In the genomic region with DNA sequence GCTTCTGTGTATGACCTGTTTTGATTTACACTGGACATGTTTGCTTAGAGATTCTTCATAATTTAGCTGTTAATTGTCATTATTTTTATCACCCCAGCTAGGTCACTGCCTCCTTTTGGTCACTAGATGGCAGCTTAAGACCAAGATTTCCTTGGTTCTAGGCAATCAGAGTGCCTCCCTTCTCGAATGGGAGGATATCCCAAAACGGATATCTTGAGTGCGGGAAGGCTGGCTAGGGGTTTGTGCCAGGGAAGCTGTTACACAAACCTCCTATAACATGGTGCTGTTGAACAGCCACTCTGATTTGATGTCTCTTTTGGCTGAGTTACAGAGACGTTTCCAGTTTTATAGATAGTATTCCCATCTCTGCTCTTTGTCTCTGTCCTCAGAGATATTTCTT, we compare ENCODE assay signal across 8 cellular contexts.
A peak's percentile ranks its signal among the peaks of the same experiment; 100 is the strongest.
DNase-seq lines count a peak whose midpoint lies in the region; ATAC-seq and TF ChIP-seq lines count a peak whose summit lies in the region.

No MANE protein-coding gene starts in this region.

- ATAC-seq in GM18909 (IDR thresholded peaks at IDR 0.05; ENCODE audit: poor library complexity, unreplicated experiment) (peak; percentile 96), HG03039 (IDR thresholded peaks at IDR 0.05; ENCODE audit: unreplicated experiment) (peak; percentile 90)

- in situ Hi-C loops in transverse colon (cut with MboI; ENCODE audit: low pct_ligation_motif_present in 1 of 4, low pct_unique_long_range_greater_than_20kb in 1 of 4, low sequenced_read_pairs in 3 of 4) = no loop called here

- H3K4me3 ChIP-seq in ascending aorta = no peak overlapping the region
- H3K4me3 ChIP-seq in transverse colon = no peak overlapping the region

- WGBS in transverse colon (ENCODE audit: low coverage in 1 of 2), 2 donors = 5% methylated on average over 4 of the region's 4 CpGs; no CpG with 5 or more reads in 1 of the 2 donors

- no peak overlapping the region for H3K4me3 Mint-ChIP-seq in immature natural killer cell

- H3K9me3 ChIP-seq in ascending aorta = no peaks in the 10 kb centered on the region
- H3K9me3 ChIP-seq in transverse colon = no peaks in the 10 kb centered on the region

- intact Hi-C loops in ascending aorta (cut with DNase I) = no loop called here
- intact Hi-C loops in transverse colon (cut with DNase I; ENCODE audit: low total_unique reads) = no loop called here

- H3K4me1 ChIP-seq in ascending aorta (no peaks in the 10 kb centered on the region), transverse colon (peaks cover 0 to 7% (median 2%) of the 10 kb centered on the region in 4 donors)

- H3K27ac Mint-ChIP-seq in immature natural killer cell = no peak overlapping the region

- TF ChIP-seq CTCF in ascending aorta (IDR thresholded peaks at IDR 0.05) (peak in 2 of 3 experiments; percentile 13 to 24), transverse colon (IDR thresholded peaks at IDR 0.05) (peak; percentile 57 to 76 (median 68))

- H3K27me3 ChIP-seq in ascending aorta = no peaks in the 10 kb centered on the region
- no peaks in the 10 kb centered on the region for H3K27me3 ChIP-seq in transverse colon

- H3K36me3 ChIP-seq in ascending aorta = no peaks in the 10 kb centered on the region
- H3K36me3 ChIP-seq in transverse colon = no peaks in the 10 kb centered on the region

- TF ChIP-seq POLR2A in transverse colon (IDR thresholded peaks at IDR 0.05) = no peak

- H3K36me3 Mint-ChIP-seq in immature natural killer cell = no peaks in the 10 kb centered on the region

- peak; percentile 1 for DNase-seq in NCI-H1436 (lab: John Stamatoyannopoulos, UW)
- DNase-seq in NCI-H1436 treated with DMSO at 0.1 percent for 48 hours (lab: John Stamatoyannopoulos, UW) = no peak
- peak; percentile 25 for DNase-seq in NCI-H2171 (lab: John Stamatoyannopoulos, UW)
- DNase-seq in ascending aorta (ENCODE audit: low spot score in 2 of 2) = no peak
- peak; percentile 3 to 33 (median 20) for DNase-seq in immature natural killer cell
- peak; percentile 7 for DNase-seq in transverse colon

- peaks cover 1 to 8% (median 2%) of the 10 kb centered on the region in 3 donors for H3K27me3 Mint-ChIP-seq in immature natural killer cell (ENCODE audit: low read depth in 3 of 3)

- TF ChIP-seq EP300 in transverse colon (IDR thresholded peaks at IDR 0.05; ENCODE audit: low read depth) = no peak

- H3K9me3 Mint-ChIP-seq in immature natural killer cell = peaks cover 0 to 5% (median 0%) of the 10 kb centered on the region in 6 donors

- peaks cover 9 to 10% of the 10 kb centered on the region in 2 donors for H3K4me1 Mint-ChIP-seq in immature natural killer cell

- H3K27ac ChIP-seq in ascending aorta (no peak overlapping the region), transverse colon (no peak overlapping the region)

Comparison
In these comparisons a context has a peak if more than half of its experiments do, and no peak if none do; other contexts are left out.
1. DNase-seq: peak in NCI-H1436 (single experiment), NCI-H2171 (single experiment), immature natural killer cell (3 of 3) and transverse colon (single experiment); none in NCI-H1436 treated with DMSO at 0.1 percent for 48 hours (single experiment) and ascending aorta (0 of 2).